29 cellular contexts compared by ENCODE assay signal in genomic region chr12:72966684-72967083, GRCh38.
"Had no signal": no experiment of that assay in that cellular context is flagged by ENCODE, and none has a peak within 500 bp of the region (broad histone marks: within the 10 kb centered on the region; RNA-seq: fewer than 3 reads in every experiment).

No MANE protein-coding gene starts in this region.

- DNase-seq: stimulated activated CD4-positive, alpha-beta T cell treated with anti-CD3 and anti-CD28 coated beads, Interleukin-2, amount 100 ng/mL, for 48 hours; stimulated activated CD4-positive, alpha-beta T cell treated with anti-CD3 and anti-CD28 coated beads, Interleukin-4, amount 100 ng/mL, for 1 hour; stimulated activated CD4-positive, alpha-beta T cell treated with anti-CD3 and anti-CD28 coated beads, Interleukin-4, amount 100 ng/mL, for 24 hours; stimulated activated CD4-positive, alpha-beta T cell treated with anti-CD3 and anti-CD28 coated beads, Interleukin-4, amount 100 ng/mL, for 4 hours; stimulated activated CD8-positive, alpha-beta memory T cell treated with anti-CD3 and anti-CD28 coated beads, Interleukin-4, amount 100 ng/mL, for 48 hours; stimulated activated naive B cell treated with anti-CD40 and anti-IgM and Interleukin-4, amounts not matched to agents 10 μg/mL and 1 μg/mL and 100 μg/mL, for 72 hours; stimulated activated naive CD4-positive, alpha-beta T cell; stimulated activated naive CD4-positive, alpha-beta T cell treated with Interleukin-2 at 50 U/mL for 16 hours; stimulated activated naive CD8-positive, alpha-beta T cell treated with anti-CD3 and anti-CD28 coated beads, Interleukin-15, amount 100 ng/mL, for 72 hours; stimulated activated naive CD8-positive, alpha-beta T cell treated with anti-CD3 and anti-CD28 coated beads, Interleukin-15, Interleukin-2, amounts not matched to agents 100 U/mL and 50 U/mL, for 24 hours; stomach; substantia nigra; testis; thyroid gland; tibial artery; transverse colon; trophoblast cell; upper lobe of left lung; upper lobe of right lung; uterus had no signal

- H3K9me3 ChIP-seq: suprapubic skin, testis, thoracic aorta, thyroid gland, tibial artery, tibial nerve, transverse colon, upper lobe of left lung, upper lobe of right lung, uterus, vagina had no signal

- H3K4me3 ChIP-seq: stomach, suprapubic skin, testis, thoracic aorta, thyroid gland, tibial artery, tibial nerve, transverse colon, upper lobe of left lung, upper lobe of right lung, uterus, vagina had no signal

- H3K27me3 Mint-ChIP-seq: stimulated activated memory B cell treated with anti-CD40 and anti-IgM and Interleukin-4, amounts not matched to agents 10 μg/mL and 1 μg/mL and 100 μg/mL, for 72 hours; stimulated activated naive B cell treated with anti-CD40 and anti-IgM and Interleukin-4, amounts not matched to agents 10 μg/mL and 1 μg/mL and 100 μg/mL, for 72 hours; stimulated activated naive CD8-positive, alpha-beta T cell treated with anti-CD3 and anti-CD28 coated beads, Interleukin-15, amount 100 ng/mL, for 72 hours; stimulated activated naive CD8-positive, alpha-beta T cell treated with anti-CD3 and anti-CD28 coated beads, Interleukin-15, Interleukin-2, amounts not matched to agents 100 ng/mL and 50 ng/mL, for 24 hours; type B pancreatic cell had no signal

- FAIRE-seq: urothelium cell line had no signal

- H3K27ac ChIP-seq: stomach, suprapubic skin, testis, thoracic aorta, thyroid gland, tibial artery, tibial nerve, transverse colon, upper lobe of left lung, upper lobe of right lung, uterus, vagina had no signal

- H3K4me1 Mint-ChIP-seq: stimulated activated effector memory CD8-positive, alpha-beta T cell treated with anti-CD3 and anti-CD28 coated beads, Interleukin-12 subunit alpha, Interleukin-12 subunit beta, amount 100 ng/mL, for 72 hours; stimulated activated memory B cell treated with anti-CD40 and anti-IgM and Interleukin-4, amounts not matched to agents 10 μg/mL and 1 μg/mL and 100 μg/mL, for 72 hours; stimulated activated naive B cell treated with anti-CD40 and anti-IgM and Interleukin-4, amounts not matched to agents 10 μg/mL and 1 μg/mL and 100 μg/mL, for 72 hours; stimulated activated naive CD8-positive, alpha-beta T cell treated with anti-CD3 and anti-CD28 coated beads, Interleukin-15, amount 100 ng/mL, for 72 hours had no signal

- ATAC-seq: stimulated activated effector memory CD8-positive, alpha-beta T cell treated with anti-CD3 and anti-CD28 coated beads, Interleukin-12 subunit alpha, Interleukin-12 subunit beta, amount 100 ng/mL, for 72 hours; stimulated activated memory B cell treated with anti-CD40 and anti-IgM and Interleukin-4, amounts not matched to agents 10 μg/mL and 1 μg/mL and 100 μg/mL, for 72 hours; stimulated activated naive B cell treated with anti-CD40 and anti-IgM and Interleukin-4, amounts not matched to agents 10 μg/mL and 1 μg/mL and 100 μg/mL, for 72 hours; stimulated activated naive CD8-positive, alpha-beta T cell treated with anti-CD3 and anti-CD28 coated beads, Interleukin-15, amount 100 ng/mL, for 72 hours; stimulated activated naive CD8-positive, alpha-beta T cell treated with anti-CD3 and anti-CD28 coated beads, Interleukin-15, Interleukin-2, amounts not matched to agents 100 U/mL and 50 U/mL, for 24 hours; upper lobe of right lung had no signal

- H3K27ac Mint-ChIP-seq: stimulated activated effector memory CD8-positive, alpha-beta T cell treated with anti-CD3 and anti-CD28 coated beads, Interleukin-12 subunit alpha, Interleukin-12 subunit beta, amount 100 ng/mL, for 72 hours; stimulated activated memory B cell treated with anti-CD40 and anti-IgM and Interleukin-4, amounts not matched to agents 10 μg/mL and 1 μg/mL and 100 μg/mL, for 72 hours; stimulated activated naive B cell treated with anti-CD40 and anti-IgM and Interleukin-4, amounts not matched to agents 10 μg/mL and 1 μg/mL and 100 μg/mL, for 72 hours; stimulated activated naive CD8-positive, alpha-beta T cell treated with anti-CD3 and anti-CD28 coated beads, Interleukin-15, amount 100 ng/mL, for 72 hours; stimulated activated naive CD8-positive, alpha-beta T cell treated with anti-CD3 and anti-CD28 coated beads, Interleukin-15, Interleukin-2, amounts not matched to agents 100 ng/mL and 50 ng/mL, for 24 hours; type B pancreatic cell had no signal

- H3K9me3 Mint-ChIP-seq: stimulated activated memory B cell treated with anti-CD40 and anti-IgM and Interleukin-4, amounts not matched to agents 10 μg/mL and 1 μg/mL and 100 μg/mL, for 72 hours; type B pancreatic cell had no signal

- H3K36me3 Mint-ChIP-seq: stimulated activated effector memory CD8-positive, alpha-beta T cell treated with anti-CD3 and anti-CD28 coated beads, Interleukin-12 subunit alpha, Interleukin-12 subunit beta, amount 100 ng/mL, for 72 hours; stimulated activated memory B cell treated with anti-CD40 and anti-IgM and Interleukin-4, amounts not matched to agents 10 μg/mL and 1 μg/mL and 100 μg/mL, for 72 hours; stimulated activated naive B cell treated with anti-CD40 and anti-IgM and Interleukin-4, amounts not matched to agents 10 μg/mL and 1 μg/mL and 100 μg/mL, for 72 hours; type B pancreatic cell had no signal

- H3K4me3 Mint-ChIP-seq: stimulated activated effector memory CD8-positive, alpha-beta T cell treated with anti-CD3 and anti-CD28 coated beads, Interleukin-12 subunit alpha, Interleukin-12 subunit beta, amount 100 ng/mL, for 72 hours; stimulated activated memory B cell treated with anti-CD40 and anti-IgM and Interleukin-4, amounts not matched to agents 10 μg/mL and 1 μg/mL and 100 μg/mL, for 72 hours; stimulated activated naive B cell treated with anti-CD40 and anti-IgM and Interleukin-4, amounts not matched to agents 10 μg/mL and 1 μg/mL and 100 μg/mL, for 72 hours; stimulated activated naive CD8-positive, alpha-beta T cell treated with anti-CD3 and anti-CD28 coated beads, Interleukin-15, amount 100 ng/mL, for 72 hours; stimulated activated naive CD8-positive, alpha-beta T cell treated with anti-CD3 and anti-CD28 coated beads, Interleukin-15, Interleukin-2, amounts not matched to agents 100 ng/mL and 50 ng/mL, for 24 hours; type B pancreatic cell had no signal

- H3K27me3 ChIP-seq: stomach, suprapubic skin, testis, thyroid gland, tibial artery, tibial nerve, transverse colon, upper lobe of left lung, upper lobe of right lung, uterus, vagina had no signal

- H3K36me3 ChIP-seq: stomach, suprapubic skin, thoracic aorta, thyroid gland, tibial artery, tibial nerve, transverse colon, upper lobe of left lung, upper lobe of right lung, uterus, vagina had no signal

- H3K4me1 ChIP-seq: stomach, suprapubic skin, testis, thyroid gland, tibial nerve, transverse colon, upper lobe of left lung, upper lobe of right lung, uterus, vagina had no signal
